In genomic region chr9:108636023-108636422, GRCh38 we compare ENCODE assay signal across 14 cellular contexts.
DNase-seq lines count a peak whose midpoint lies in the region; ATAC-seq and TF ChIP-seq lines count a peak whose summit lies in the region.
"Had no signal": no experiment of that assay in that cellular context is flagged by ENCODE, and none has a peak within 500 bp of the region (broad histone marks: within the 10 kb centered on the region; RNA-seq: fewer than 3 reads in every experiment).

No MANE protein-coding gene starts in this region.

- H4K20me1 ChIP-seq in mammary epithelial cell (ENCODE audit: insufficient read depth, low read length) = no peaks in the 10 kb centered on the region
- no peaks in the 10 kb centered on the region for H4K20me1 ChIP-seq in osteoblast (ENCODE audit: insufficient read depth, low read length)

- dilution Hi-C loops in mammary epithelial cell (cut with HindIII; ENCODE audit: low sequenced_read_pairs) = no loop called here

- in situ Hi-C loops in mammary epithelial cell (cut with MboI; ENCODE audit: low sequenced_read_pairs in 2 of 2) = no loop called here

- H3K79me2 ChIP-seq in mammary epithelial cell (ENCODE audit: insufficient read depth, low read length) (no peaks in the 10 kb centered on the region), osteoblast (ENCODE audit: insufficient read depth, low read length) (no peaks in the 10 kb centered on the region)

- H3K27me3 ChIP-seq in mammary epithelial cell (ENCODE audit: insufficient read depth, low read length) (no peaks in the 10 kb centered on the region), osteoblast (ENCODE audit: insufficient read depth, low read length) (no peaks in the 10 kb centered on the region)
- H3K27me3 ChIP-seq: ovary had no signal

- H3K4me3 ChIP-seq in mammary epithelial cell (replicated peaks in 1 of 3; ENCODE audit: insufficient read depth in 1 of 3, low read depth in 2 of 3, low read length in 3 of 3) (no peak overlapping the region), osteoblast (ENCODE audit: insufficient read depth, low read length) (no peak overlapping the region)
- H3K4me3 ChIP-seq: lower lobe of right lung, ovary had no signal

- no peak overlapping the region for H3K9ac ChIP-seq in mammary epithelial cell (ENCODE audit: insufficient read depth, low read length)

- H3K36me3 ChIP-seq in mammary epithelial cell (ENCODE audit: insufficient read depth, low read length) (no peaks in the 10 kb centered on the region), osteoblast (ENCODE audit: insufficient read depth, low read length) (no peaks in the 10 kb centered on the region)
- H3K36me3 ChIP-seq: lower lobe of right lung, ovary had no signal

- no TSS peak for BruUV-seq in mammary epithelial cell (replicated peaks; lab: Mats Ljungman, UMichigan)

- ATAC-seq in GM18519 (IDR thresholded peaks at IDR 0.05; ENCODE audit: low FRiP score, unreplicated experiment) = no peak
- ATAC-seq: activated CD4-positive, CD25-positive, alpha-beta regulatory T cell treated with anti-CD3 and anti-CD28 coated beads, Interleukin-2, amount 50 U/mL, for 24 hours; lower lobe of right lung had no signal

- TF ChIP-seq CTCF in mammary epithelial cell (conservative IDR thresholded peaks at IDR 0.05 in 1 of 2, IDR thresholded peaks at IDR 0.05 in 1 of 2; ENCODE audit: extremely low read depth in 1 of 2, insufficient read depth in 1 of 2, low read depth in 1 of 2, low read length in 2 of 2) (no peak), osteoblast (IDR thresholded peaks at IDR 0.05; ENCODE audit: extremely low read depth, low read depth, low read length) (no peak), GM20000 (IDR thresholded peaks at IDR 0.05; ENCODE audit: extremely low read depth, missing control alignments) (no peak)

- CTCF ChIA-PET in mammary epithelial cell (lab: Charles Lee; ENCODE audit: low non-redundant PET) = no interaction called here

- WGBS in mammary epithelial cell (ENCODE audit: low coverage, missing lambda C conversion rate) = 90% methylated on average over 1 of the region's 1 CpG

- no peak overlapping the region for H3K4me2 ChIP-seq in mammary epithelial cell (ENCODE audit: insufficient read depth, low read depth, low read length)
- H3K4me2 ChIP-seq in osteoblast (ENCODE audit: insufficient read depth, low read length) = no peak overlapping the region

- DNase-seq in ELR (ENCODE audit: low read depth) = peak; percentile 10
- DNase-seq in LHCN-M2 (ENCODE audit: low read depth) = peak; percentile 15
- DNase-seq in mammary epithelial cell = no peak
- no peak for DNase-seq in osteoblast (ENCODE audit: insufficient read length, low spot score, missing footprints)
- no peak for DNase-seq in GM20000 (ENCODE audit: low spot score)
- no peak for DNase-seq in midbrain (lab: John Stamatoyannopoulos, UW)
- DNase-seq: lower lobe of right lung, naive B cell, NCI-H187, NCI-H446 treated with DMSO at 0.1 percent for 48 hours, ovary had no signal

- H3K9me3 ChIP-seq in mammary epithelial cell (replicated peaks; ENCODE audit: insufficient read depth, low read length) = no peaks in the 10 kb centered on the region
- no peaks in the 10 kb centered on the region for H3K9me3 ChIP-seq in osteoblast (ENCODE audit: low read depth, low read length)
- H3K9me3 ChIP-seq: Caco-2, lower lobe of right lung, ovary had no signal

- H2AFZ ChIP-seq in mammary epithelial cell (ENCODE audit: low read depth, low read length) (no peak overlapping the region), osteoblast (ENCODE audit: low read length) (no peak overlapping the region)

- intact Hi-C loops in mammary epithelial cell (cut with micrococcal nuclease) = loop anchor here (10.0 kb wide), 1 partner anchor 581 kb away; no protein-coding TSS in a partner anchor

- H3K27ac ChIP-seq in mammary epithelial cell (ENCODE audit: insufficient read depth, low read depth, low read length) = peak overlapping the region; percentile 98
- H3K27ac ChIP-seq in osteoblast (ENCODE audit: low read depth, low read length) = peak overlapping the region; percentile 19
- H3K27ac ChIP-seq: lower lobe of right lung, ovary had no signal

- peaks cover 20% of the 10 kb centered on the region for H3K4me1 ChIP-seq in mammary epithelial cell (ENCODE audit: insufficient read depth, low read length)
- peaks cover 39% of the 10 kb centered on the region for H3K4me1 ChIP-seq in osteoblast (ENCODE audit: insufficient read depth, low read length)
- H3K4me1 ChIP-seq: Caco-2, lower lobe of right lung had no signal

Comparison
In these comparisons a context has a peak if more than half of its experiments do, and no peak if none do; other contexts are left out.
1. DNase-seq: peak in ELR (single experiment) and LHCN-M2 (single experiment); none in mammary epithelial cell (single experiment), osteoblast (single experiment), GM20000 (single experiment) and midbrain (single experiment).